Comparison of ENCODE assay signal across 8 cellular contexts in genomic region chr1:28507646-28508434, GRCh38. TPM values are rescaled to one million over a fixed set of nuclear protein-coding genes. Genes with fewer than 3 reads are reported as not detected.
DNase-seq lines count a peak whose midpoint lies in the region; ATAC-seq and TF ChIP-seq lines count a peak whose summit lies in the region.

No MANE protein-coding gene starts in this region.

- ATAC-seq in activated B cell treated with CpG ODN at 0.5 μM for 24 hours (ENCODE audit: low read depth) = no peak
- ATAC-seq in gastroesophageal sphincter = no peak

- H3K4me1 ChIP-seq in HEK293 (ENCODE audit: control insufficient read depth, insufficient read depth, low read length) (no peaks in the 10 kb centered on the region; the same call in 1 of the 2 replicates), gastroesophageal sphincter (peaks cover 4 to 70% (median 33%) of the 10 kb centered on the region in 3 donors)

- TF ChIP-seq EP300 in gastroesophageal sphincter (IDR thresholded peaks at IDR 0.05) = no peak

- intact Hi-C loops in activated B cell treated with CpG ODN at 0.5 μM for 24 hours (cut with micrococcal nuclease) = loop anchor here (2.0 to 5.0 kb wide), 3 partner anchors 261 to 673 kb away; partner anchors contain the start of genes EYA3 and SRSF4

- no peak for TF ChIP-seq POLR2A in gastroesophageal sphincter (IDR thresholded peaks at IDR 0.05)

- H3K4me3 ChIP-seq in HEK293 (ENCODE audit: low read depth, low read length) = peak overlapping the region; percentile 79
- peak overlapping the region; percentile 74 to 83 for H3K4me3 ChIP-seq in gastroesophageal sphincter

- WGBS in gastroesophageal sphincter (ENCODE audit: low coverage in 1 of 2), 2 donors = 31 to 37% methylated on average over 4 to 5 of the region's 10 CpGs

- H3K4me1 Mint-ChIP-seq in activated B cell treated with CpG ODN at 0.5 μM for 24 hours = peaks cover 53% of the 10 kb centered on the region

- no peak for TF ChIP-seq CTCF in HEK293 (tag by site-specific recombination; IDR thresholded peaks at IDR 0.05)
- no peak for TF ChIP-seq CTCF in activated B cell treated with CpG ODN at 0.5 μM for 24 hours (IDR thresholded peaks at IDR 0.05)
- no peak for TF ChIP-seq CTCF in gastroesophageal sphincter (IDR thresholded peaks at IDR 0.05)

- H3K27me3 ChIP-seq in gastroesophageal sphincter = no peaks in the 10 kb centered on the region

- no peak for DNase-seq in activated B cell treated with CpG ODN at 0.5 μM for 24 hours
- peak; percentile 33 for DNase-seq in stimulated activated CD4-positive, alpha-beta T cell treated with anti-CD3 and anti-CD28 coated beads, Interleukin-4, amount 100 ng/mL, for 1 hour
- DNase-seq in SIG-M5 treated with dmso at 0.1 percent for 504 hours (lab: John Stamatoyannopoulos, UW; ENCODE audit: unreplicated experiment) = no peak
- no peak for DNase-seq in foreskin melanocyte
- DNase-seq in HEK293T (ENCODE audit: extremely low spot score) = no peak
- no peak for DNase-seq in stimulated activated naive CD4-positive, alpha-beta T cell treated with Interleukin-2 at 50 U/mL for 16 hours (lab: John Stamatoyannopoulos, UW)

- H3K9me3 ChIP-seq in HEK293 (ENCODE audit: control insufficient read depth, insufficient read depth, low read depth, low read length) (no peaks in the 10 kb centered on the region), gastroesophageal sphincter (no peaks in the 10 kb centered on the region)

- POLR2A ChIA-PET in HEK293 (lab: Yijun Ruan, JAX) = interaction anchor here (0.7 to 4.0 kb wide), 6 partner anchors 8 to 232 kb away, joined by 3 to 34 read pairs (median 6); no protein-coding TSS in a partner anchor
- POLR2A ChIA-PET in activated B cell treated with CpG ODN at 0.5 μM for 24 hours (lab: Charles Lee) = interaction anchor here (0.6 to 10.6 kb wide), 21 partner anchors 9 to 1642 kb away, joined by 4 to 190 read pairs (median 11); partner anchors contain the start of genes ATP5IF1, GMEB1, MED18 and PHACTR4
- POLR2A ChIA-PET in HEK293T (lab: Yijun Ruan, JAX) = interaction anchor here (0.6 to 5.9 kb wide), 10 partner anchors 10 to 162 kb away, joined by 3 to 37 read pairs (median 3); no protein-coding TSS in a partner anchor

- CTCF ChIA-PET in HEK293 (lab: Yijun Ruan, JAX) = interaction anchor here (0.7 to 1.1 kb wide), 3 partner anchors 9 to 1061 kb away, joined by 3 to 6 read pairs (median 3); no protein-coding TSS in a partner anchor
- CTCF ChIA-PET in activated B cell treated with CpG ODN at 0.5 μM for 24 hours (lab: Charles Lee) = interaction anchor here (1.0 to 2.6 kb wide), 3 partner anchors 10 to 259 kb away, joined by 3 to 13 read pairs (median 3); no protein-coding TSS in a partner anchor
- CTCF ChIA-PET in HEK293T (lab: Yijun Ruan, JAX) = interaction anchor here (0.7 kb wide), 1 partner anchor 113 kb away, joined by 3 read pairs; no protein-coding TSS in a partner anchor

- no peaks in the 10 kb centered on the region for H3K9me3 Mint-ChIP-seq in activated B cell treated with CpG ODN at 0.5 μM for 24 hours

- H3K36me3 ChIP-seq in HEK293 (ENCODE audit: control insufficient read depth in 2 of 2, insufficient read depth in 1 of 2, low read length in 2 of 2) (peaks cover 9 to 65% of the 10 kb centered on the region in 2 experiments; a peak in 2 of 3 replicates), gastroesophageal sphincter (peaks cover 0 to 52% of the 10 kb centered on the region in 2 donors)

- H3K27ac ChIP-seq in HEK293 (ENCODE audit: extremely low read depth, low read depth, low read length) (peak overlapping the region; percentile 86; the same call in 1 of the 2 replicates), gastroesophageal sphincter (peak overlapping the region in 3 of 4 donors; percentile 86 to 90 (median 88))

- H3K27ac Mint-ChIP-seq in activated B cell treated with CpG ODN at 0.5 μM for 24 hours = peak overlapping the region; percentile 98

- peaks cover 72% of the 10 kb centered on the region for H3K36me3 Mint-ChIP-seq in activated B cell treated with CpG ODN at 0.5 μM for 24 hours (ENCODE audit: low read depth)

- peak overlapping the region; percentile 98 for H3K4me3 Mint-ChIP-seq in activated B cell treated with CpG ODN at 0.5 μM for 24 hours

- no peaks in the 10 kb centered on the region for H3K27me3 Mint-ChIP-seq in activated B cell treated with CpG ODN at 0.5 μM for 24 hours

TF ChIP-seq in HEK293, 187 proteins besides CTCF, POLR2A, EP300 and RAD21:
- no peak for TF ChIP-seq ZNF433 (tag by site-specific recombination; IDR thresholded peaks at IDR 0.05; ENCODE audit: low read depth)
- no peak for TF ChIP-seq ZNF501 (tag by site-specific recombination; IDR thresholded peaks at IDR 0.05)
- TF ChIP-seq ZNF155 (tag by site-specific recombination; IDR thresholded peaks at IDR 0.05) = no peak
- TF ChIP-seq ZNF302 (tag by site-specific recombination; IDR thresholded peaks at IDR 0.05; ENCODE audit: low read depth) = no peak
- no peak for TF ChIP-seq ZNF610 (tag by site-specific recombination; IDR thresholded peaks at IDR 0.05; ENCODE audit: borderline replicate concordance)
TF ChIP-seq in HEK293: peak in this region for 0.

TF ChIP-seq in HEK293T, 16 proteins besides CTCF, POLR2A, EP300 and RAD21:
- TF ChIP-seq PKNOX1 (IDR thresholded peaks at IDR 0.05) (no peak), ELF4 (IDR thresholded peaks at IDR 0.05) (no peak), HDGF (IDR thresholded peaks at IDR 0.05; ENCODE audit: borderline replicate concordance) (no peak)

RNA-seq across cellular contexts. Expression of gene RCC1, which starts 2.0 kb away (rescaled TPM):
- total RNA-seq in activated B cell treated with CpG ODN at 0.5 μM for 24 hours (45.2 and 47.5 TPM in 2 replicates), gastroesophageal sphincter (10 to 100 TPM in 3 of 4 donors, 1 to 10 TPM in 1; 5.8 to 21.6 (median 12.7) TPM)

RNA-seq across cellular contexts. Expression of gene TRNAU1AP, which starts 45.0 kb away (rescaled TPM):
- total RNA-seq in activated B cell treated with CpG ODN at 0.5 μM for 24 hours (36.9 and 42.0 TPM in 2 replicates), gastroesophageal sphincter (10 to 100 TPM; 18.5 to 25.0 (median 21.8) TPM)
